11 cellular contexts compared by ENCODE assay signal in genomic region chr21:15061284-15061683, GRCh38. TPM values are rescaled to one million over a fixed set of nuclear protein-coding genes. Genes with fewer than 3 reads are reported as not detected.
A peak's percentile ranks its signal among the peaks of the same experiment; 100 is the strongest.
DNase-seq lines count a peak whose midpoint lies in the region; ATAC-seq and TF ChIP-seq lines count a peak whose summit lies in the region.
"Had no signal": no experiment of that assay in that cellular context is flagged by ENCODE, and none has a peak within 500 bp of the region (broad histone marks: within the 10 kb centered on the region; RNA-seq: fewer than 3 reads in every experiment).

No MANE protein-coding gene starts in this region.

- H3K36me3 Mint-ChIP-seq in MCF 10A (ENCODE audit: insufficient read depth, unreplicated experiment), result no peaks in the 10 kb centered on the region
- H3K36me3 Mint-ChIP-seq in activated T-helper 17 cell treated with anti-CD3 and anti-CD28 coated beads, Interleukin-2, amount 50 U/mL, for 72 hours (ENCODE audit: low read depth), result peaks cover 15% of the 10 kb centered on the region
- H3K36me3 Mint-ChIP-seq in immature natural killer cell, result no peaks in the 10 kb centered on the region

- TF ChIP-seq POLR2A in breast epithelium (IDR thresholded peaks at IDR 0.05) (no peak), transverse colon (IDR thresholded peaks at IDR 0.05) (no peak)

- H3K4me3 Mint-ChIP-seq in MCF 10A (ENCODE audit: unreplicated experiment) (peak overlapping the region; percentile 34), immature natural killer cell (peak overlapping the region in 1 of 5 donors; percentile 7)
- H3K4me3 Mint-ChIP-seq in activated T-helper 17 cell treated with anti-CD3 and anti-CD28 coated beads, Interleukin-2, amount 50 U/mL, for 72 hours, result peak overlapping the region; percentile 82

- in situ Hi-C loops in transverse colon (cut with MboI; ENCODE audit: low pct_ligation_motif_present in 1 of 4, low pct_unique_long_range_greater_than_20kb in 1 of 4, low sequenced_read_pairs in 3 of 4), result loop anchor here in 3 of 4 donors (10.0 to 25.0 kb wide), 4 partner anchors 186 to 676 kb away; partner anchors contain the start of gene USP25 (in 1 of the 3)

- no peaks in the 10 kb centered on the region for H3K9me3 ChIP-seq in breast epithelium
- H3K9me3 ChIP-seq in transverse colon, result no peaks in the 10 kb centered on the region
- H3K9me3 ChIP-seq: ovary had no signal

- 26 to 38% methylated on average over 3 of the region's 3 CpGs for WGBS in transverse colon (ENCODE audit: low coverage in 1 of 2), 2 donors

- intact Hi-C loops in MCF 10A (cut with micrococcal nuclease), result loop anchor here (10.0 kb wide), 2 partner anchors 224 to 656 kb away; no protein-coding TSS in a partner anchor
- intact Hi-C loops in breast epithelium (cut with DNase I; ENCODE audit: low total_unique reads), result no loop called here
- intact Hi-C loops in transverse colon (cut with DNase I; ENCODE audit: low total_unique reads), result loop anchor here (5.0 kb wide), 1 partner anchor 194 kb away; no protein-coding TSS in a partner anchor

- H3K27ac Mint-ChIP-seq in MCF 10A (ENCODE audit: low read depth, unreplicated experiment), result peak overlapping the region; percentile 46
- peak overlapping the region; percentile 9 for H3K27ac Mint-ChIP-seq in activated T-helper 17 cell treated with anti-CD3 and anti-CD28 coated beads, Interleukin-2, amount 50 U/mL, for 72 hours
- peak overlapping the region in 2 of 6 donors; percentile 7 to 86 for H3K27ac Mint-ChIP-seq in immature natural killer cell

- H3K27me3 Mint-ChIP-seq in MCF 10A (ENCODE audit: insufficient read depth, unreplicated experiment) (no peaks in the 10 kb centered on the region), immature natural killer cell (ENCODE audit: low read depth in 3 of 3) (peaks cover 6 to 13% (median 11%) of the 10 kb centered on the region in 3 donors)
- no peaks in the 10 kb centered on the region for H3K27me3 Mint-ChIP-seq in activated T-helper 17 cell treated with anti-CD3 and anti-CD28 coated beads, Interleukin-2, amount 50 U/mL, for 72 hours

- ATAC-seq in activated T-helper 17 cell treated with anti-CD3 and anti-CD28 coated beads, Interleukin-2, amount 50 U/mL, for 72 hours (replicated peaks), result no peak
- no peak for ATAC-seq in GM18870 (IDR thresholded peaks at IDR 0.05; ENCODE audit: unreplicated experiment)

- DNase-seq in MCF 10A (ENCODE audit: unreplicated experiment) (no peak), breast epithelium (ENCODE audit: low spot score in 2 of 2) (no peak), kidney epithelial cell (ENCODE audit: low read depth) (no peak), transverse colon (no peak), GM03348 (ENCODE audit: low spot score) (no peak), immature natural killer cell (no peak)
- DNase-seq: activated CD4-positive, alpha-beta T cell treated with anti-CD3 and anti-CD28 coated beads, Interleukin-2, amount 50 U/mL, for 1 hour; NCI-H1930; ovary had no signal

- H3K27me3 ChIP-seq in breast epithelium (no peaks in the 10 kb centered on the region), kidney epithelial cell (ENCODE audit: control insufficient read depth, insufficient read depth, low read length) (no peaks in the 10 kb centered on the region), transverse colon (no peaks in the 10 kb centered on the region)
- H3K27me3 ChIP-seq: ovary had no signal

- no TSS peak for BruUV-seq in MCF 10A (replicated peaks; lab: Mats Ljungman, UMichigan)

- no peaks in the 10 kb centered on the region for H3K9me3 Mint-ChIP-seq in MCF 10A (ENCODE audit: unreplicated experiment)
- no peaks in the 10 kb centered on the region for H3K9me3 Mint-ChIP-seq in activated T-helper 17 cell treated with anti-CD3 and anti-CD28 coated beads, Interleukin-2, amount 50 U/mL, for 72 hours
- H3K9me3 Mint-ChIP-seq in immature natural killer cell, result peaks cover 0 to 1% (median 0%) of the 10 kb centered on the region in 6 donors

- CTCF ChIA-PET in MCF 10A (lab: Yijun Ruan, JAX), result interaction anchor here (1.0 to 1.9 kb wide), 2 partner anchors 197 to 421 kb away, joined by 3 to 12 read pairs; no protein-coding TSS in a partner anchor

- peak overlapping the region in 1 of 3 donors; percentile 83 for H3K4me3 ChIP-seq in breast epithelium
- H3K4me3 ChIP-seq in kidney epithelial cell (ENCODE audit: low read depth, low read length), result peak overlapping the region; percentile 91
- H3K4me3 ChIP-seq in transverse colon, result peak overlapping the region in 2 of 4 donors; percentile 99
- H3K4me3 ChIP-seq: ovary had no signal

- TF ChIP-seq CTCF in MCF 10A (IDR thresholded peaks at IDR 0.05; ENCODE audit: unreplicated experiment) (no peak), breast epithelium (IDR thresholded peaks at IDR 0.05) (no peak), kidney epithelial cell (IDR thresholded peaks at IDR 0.05; ENCODE audit: insufficient read depth, low read length, poor library complexity, severe bottlenecking) (no peak), transverse colon (IDR thresholded peaks at IDR 0.05) (no peak)

- H3K4me1 ChIP-seq in breast epithelium (no peaks in the 10 kb centered on the region), transverse colon (peaks cover 7 to 68% (median 62%) of the 10 kb centered on the region in 4 donors)

- H3K4me1 Mint-ChIP-seq in MCF 10A (ENCODE audit: insufficient read depth, unreplicated experiment), result peaks cover 45% of the 10 kb centered on the region
- peaks cover 50% of the 10 kb centered on the region for H3K4me1 Mint-ChIP-seq in activated T-helper 17 cell treated with anti-CD3 and anti-CD28 coated beads, Interleukin-2, amount 50 U/mL, for 72 hours
- peaks cover 69 to 84% of the 10 kb centered on the region in 2 donors for H3K4me1 Mint-ChIP-seq in immature natural killer cell

- H3K27ac ChIP-seq in breast epithelium, result peak overlapping the region in 1 of 2 donors; percentile 14
- H3K27ac ChIP-seq in transverse colon, result peak overlapping the region; percentile 6 to 100 (median 100)
- H3K27ac ChIP-seq: ovary had no signal

- no peak for TF ChIP-seq EP300 in transverse colon (IDR thresholded peaks at IDR 0.05; ENCODE audit: low read depth)

- POLR2A ChIA-PET in MCF 10A (lab: Yijun Ruan, JAX), result interaction anchor here (0.6 kb wide), 1 partner anchor 1340 kb away, joined by 3 read pairs; no protein-coding TSS in a partner anchor

- H3K36me3 ChIP-seq in breast epithelium (no peaks in the 10 kb centered on the region), kidney epithelial cell (ENCODE audit: control insufficient read depth, insufficient read depth, low read length) (no peaks in the 10 kb centered on the region), transverse colon (no peaks in the 10 kb centered on the region)
- H3K36me3 ChIP-seq: ovary had no signal

RNA-seq across cellular contexts. Expression of gene NRIP1, which starts 3.5 kb away (rescaled TPM):
- total RNA-seq in MCF 10A (2022), result 26.5 and 31.4 TPM in 2 replicates
- total RNA-seq in breast epithelium, result 100 to 1,000 TPM in 2 of 3 donors, 10 to 100 TPM in 1; 82.0 to 121 (median 105) TPM
- total RNA-seq in activated T-helper 17 cell treated with anti-CD3 and anti-CD28 coated beads, Interleukin-2, amount 50 U/mL, for 72 hours, result 1 to 10 TPM; 6.9 to 7.6 TPM
- total RNA-seq in kidney epithelial cell, result 52.6 and 57.2 TPM in 2 replicates
- 10 to 100 TPM; 38.5 to 63.7 (median 55.6) TPM for total RNA-seq in transverse colon
- 10 to 100 TPM; 21.5 to 25.1 (median 24.4) TPM for polyA plus RNA-seq in immature natural killer cell
